In genomic region chr15:98063311-98063710, GRCh38 we compare ENCODE assay signal across 17 cellular contexts.
"Had no signal": no experiment of that assay in that cellular context is flagged by ENCODE, and none has a peak within 500 bp of the region (broad histone marks: within the 10 kb centered on the region; RNA-seq: fewer than 3 reads in every experiment).

No MANE protein-coding gene starts in this region.

- H3K27me3 ChIP-seq: ascending aorta, transverse colon had no signal

- H3K27me3 Mint-ChIP-seq: activated CD4-positive, alpha-beta memory T cell treated with anti-CD3 and anti-CD28 coated beads, Interleukin-2, amount 10 ng/mL, durations not matched to agents 7 days and 5 days; activated CD4-positive, alpha-beta T cell treated with anti-CD3 and anti-CD28 coated beads for 36 hours; activated naive CD4-positive, alpha-beta T cell treated with anti-CD3 and anti-CD28 coated beads, Interleukin-2, amount 10 ng/mL, durations not matched to agents 7 days and 5 days had no signal

- H3K36me3 ChIP-seq: ascending aorta, transverse colon, WERI-Rb-1 had no signal

- H3K4me1 ChIP-seq: ascending aorta, transverse colon had no signal

- H3K9me3 ChIP-seq: mucosa of descending colon had no signal

- H3K4me1 Mint-ChIP-seq: activated CD4-positive, alpha-beta memory T cell treated with anti-CD3 and anti-CD28 coated beads, Interleukin-2, amount 10 ng/mL, durations not matched to agents 7 days and 5 days; activated naive CD4-positive, alpha-beta T cell treated with anti-CD3 and anti-CD28 coated beads, Interleukin-2, amount 10 ng/mL, durations not matched to agents 7 days and 5 days; memory B cell had no signal

- H3K36me3 Mint-ChIP-seq: activated naive CD4-positive, alpha-beta T cell treated with anti-CD3 and anti-CD28 coated beads, Interleukin-2, amount 10 ng/mL, durations not matched to agents 7 days and 5 days; memory B cell had no signal

- H3K4me3 Mint-ChIP-seq: activated CD4-positive, alpha-beta memory T cell treated with anti-CD3 and anti-CD28 coated beads, Interleukin-2, amount 10 ng/mL, durations not matched to agents 7 days and 5 days; activated CD4-positive, alpha-beta T cell treated with anti-CD3 and anti-CD28 coated beads for 36 hours; activated naive CD4-positive, alpha-beta T cell treated with anti-CD3 and anti-CD28 coated beads, Interleukin-2, amount 10 ng/mL, durations not matched to agents 7 days and 5 days; activated T-cell treated with anti-CD3 and anti-CD28 coated beads, Interleukin-2, amount 50 U/mL, for 24 hours; memory B cell; natural killer cell had no signal

- ATAC-seq: activated CD4-positive, alpha-beta T cell treated with anti-CD3 and anti-CD28 coated beads for 36 hours; left ventricle myocardium superior; mucosa of descending colon; natural killer cell; stimulated activated naive CD8-positive, alpha-beta T cell treated with anti-CD3 and anti-CD28 coated beads, Interleukin-15, Interleukin-2, amounts not matched to agents 100 U/mL and 50 U/mL, for 24 hours had no signal

- H3K4me3 ChIP-seq: ascending aorta, dorsolateral prefrontal cortex, mucosa of descending colon, smooth muscle cell, transverse colon had no signal

- H3K27ac Mint-ChIP-seq: activated CD4-positive, alpha-beta memory T cell treated with anti-CD3 and anti-CD28 coated beads, Interleukin-2, amount 10 ng/mL, durations not matched to agents 7 days and 5 days; activated CD4-positive, alpha-beta T cell treated with anti-CD3 and anti-CD28 coated beads for 36 hours; activated naive CD4-positive, alpha-beta T cell treated with anti-CD3 and anti-CD28 coated beads, Interleukin-2, amount 10 ng/mL, durations not matched to agents 7 days and 5 days; activated T-cell treated with anti-CD3 and anti-CD28 coated beads, Interleukin-2, amount 50 U/mL, for 24 hours; memory B cell; natural killer cell had no signal

- H3K27ac ChIP-seq: ascending aorta, dorsolateral prefrontal cortex, transverse colon, WERI-Rb-1 had no signal

- H3K4me2 ChIP-seq: smooth muscle cell had no signal

- DNase-seq: activated CD4-positive, alpha-beta memory T cell treated with anti-CD3 and anti-CD28 coated beads, Interleukin-2, amount 10 ng/mL, durations not matched to agents 7 days and 5 days; activated CD4-positive, alpha-beta T cell treated with anti-CD3 and anti-CD28 coated beads for 36 hours; activated naive CD4-positive, alpha-beta T cell treated with anti-CD3 and anti-CD28 coated beads, Interleukin-2, amount 10 ng/mL, durations not matched to agents 7 days and 5 days; activated T-cell treated with anti-CD3 and anti-CD28 coated beads, Interleukin-2, amount 50 U/mL, for 24 hours; dorsolateral prefrontal cortex; hypothalamus; left ventricle myocardium superior; mucosa of descending colon; natural killer cell; posterior cingulate gyrus; retina; stimulated activated naive CD8-positive, alpha-beta T cell treated with anti-CD3 and anti-CD28 coated beads, Interleukin-15, Interleukin-2, amounts not matched to agents 100 U/mL and 50 U/mL, for 24 hours; transverse colon; WERI-Rb-1 had no signal
